In the genomic region with DNA sequence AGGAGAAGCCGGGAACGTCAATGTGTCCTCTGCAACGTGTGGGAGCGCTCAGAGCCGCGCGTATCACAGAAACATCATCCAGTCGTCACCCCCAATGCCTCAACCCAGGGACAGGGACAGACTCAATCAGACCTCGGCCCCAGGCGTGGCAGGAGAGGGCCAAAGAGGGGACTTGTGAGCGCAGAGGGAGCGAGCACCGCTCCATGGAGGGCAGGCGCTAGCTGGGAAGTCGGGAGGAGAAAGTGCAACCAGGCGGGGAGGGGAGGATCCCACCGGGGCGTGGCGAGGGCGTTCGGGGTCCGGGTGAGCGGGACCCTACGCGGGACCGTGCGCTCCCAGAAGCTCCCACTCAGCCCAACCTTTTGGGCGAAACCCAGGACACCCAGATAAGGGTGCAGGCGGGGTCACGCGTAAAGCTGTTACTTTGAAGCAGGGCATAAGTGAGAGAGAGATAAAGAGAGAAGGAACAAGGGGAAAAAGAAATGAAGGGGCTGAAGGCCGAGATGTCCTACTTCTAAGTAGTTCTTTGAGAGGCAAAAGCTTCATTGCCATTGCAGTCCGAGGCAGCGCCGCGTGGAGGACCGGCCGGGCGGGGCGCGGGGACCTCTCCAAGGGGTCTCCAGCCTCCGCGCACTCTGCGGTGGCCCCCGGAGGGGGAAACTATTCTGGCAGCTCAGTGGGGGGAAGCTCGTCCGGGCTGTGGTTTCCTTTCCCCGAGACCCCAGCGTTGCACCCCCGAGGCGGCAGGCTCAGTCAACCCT, we compare ENCODE assay signal across 8 cellular contexts. TPM values are rescaled to one million over a fixed set of nuclear protein-coding genes. Genes with fewer than 3 reads are reported as not detected.
DNase-seq lines count a peak whose midpoint lies in the region; ATAC-seq, FAIRE-seq and TF ChIP-seq lines count a peak whose summit lies in the region.

No MANE protein-coding gene starts in this region.

- ATAC-seq in activated T-cell treated with anti-CD3 and anti-CD28 coated beads, Interleukin-2, amount 50 U/mL, for 72 hours (replicated peaks in 1 of 2): peak; percentile 22 to 35
- no peak for ATAC-seq in GM21825 (IDR thresholded peaks at IDR 0.05; ENCODE audit: unreplicated experiment)
- no peak for ATAC-seq in HG03342 (IDR thresholded peaks at IDR 0.05; ENCODE audit: unreplicated experiment)

- H4K20me1 ChIP-seq in neural progenitor cell (ENCODE audit: low read depth): peaks cover 7% of the 10 kb centered on the region

- no peaks in the 10 kb centered on the region for H3K36me3 ChIP-seq in neural progenitor cell

- H3K9me3 Mint-ChIP-seq in activated T-cell treated with anti-CD3 and anti-CD28 coated beads, Interleukin-2, amount 50 U/mL, for 72 hours: no peaks in the 10 kb centered on the region
- H3K9me3 Mint-ChIP-seq in neural progenitor cell: peaks cover 3% of the 10 kb centered on the region

- FAIRE-seq in frontal cortex (lab: Jason Lieb, UNC): no peak

- H3K27ac ChIP-seq in neural progenitor cell: no peak overlapping the region

- peaks cover 21% of the 10 kb centered on the region for H3K4me1 Mint-ChIP-seq in activated T-cell treated with anti-CD3 and anti-CD28 coated beads, Interleukin-2, amount 50 U/mL, for 72 hours (ENCODE audit: low read depth)
- peaks cover 19% of the 10 kb centered on the region for H3K4me1 Mint-ChIP-seq in neural progenitor cell

- peaks cover 4 to 5% of the 10 kb centered on the region in 2 donors for H3K36me3 Mint-ChIP-seq in activated T-cell treated with anti-CD3 and anti-CD28 coated beads, Interleukin-2, amount 50 U/mL, for 72 hours (ENCODE audit: insufficient read depth in 2 of 2)
- H3K36me3 Mint-ChIP-seq in neural progenitor cell: no peaks in the 10 kb centered on the region

- no peaks in the 10 kb centered on the region for H3K9me3 ChIP-seq in neural progenitor cell (ENCODE audit: low read depth)

- peak overlapping the region; percentile 90 for H3K4me2 ChIP-seq in neural progenitor cell

- peak overlapping the region; percentile 20 for H3K27ac Mint-ChIP-seq in activated T-cell treated with anti-CD3 and anti-CD28 coated beads, Interleukin-2, amount 50 U/mL, for 72 hours
- peak overlapping the region; percentile 33 for H3K27ac Mint-ChIP-seq in neural progenitor cell

- H3K4me3 ChIP-seq in neural progenitor cell: peak overlapping the region; percentile 86

- peak overlapping the region; percentile 85 for H2AFZ ChIP-seq in neural progenitor cell (replicated peaks)

- peak overlapping the region; percentile 89 to 93 for H3K4me3 Mint-ChIP-seq in activated T-cell treated with anti-CD3 and anti-CD28 coated beads, Interleukin-2, amount 50 U/mL, for 72 hours
- H3K4me3 Mint-ChIP-seq in neural progenitor cell: peak overlapping the region; percentile 99

- DNase-seq in NCI-H1694 (lab: John Stamatoyannopoulos, UW) (peak; percentile 30), NCI-H1694 treated with DMSO at 0.1 percent for 48 hours (lab: John Stamatoyannopoulos, UW) (no peak), NCI-H1105 (lab: John Stamatoyannopoulos, UW) (peak; percentile 39), frontal cortex (ENCODE audit: low spot score in 2 of 2) (peak; percentile 39 to 42), neural progenitor cell (ENCODE audit: low spot score) (peak; percentile 80)
- DNase-seq in activated T-cell treated with anti-CD3 and anti-CD28 coated beads, Interleukin-2, amount 50 U/mL, for 72 hours: peak; percentile 24 to 25

- peaks cover 21% of the 10 kb centered on the region for H3K4me1 ChIP-seq in neural progenitor cell

- H3K27me3 ChIP-seq in neural progenitor cell: peaks cover 28% of the 10 kb centered on the region

- H3F3A ChIP-seq in neural progenitor cell (ENCODE audit: low read depth): peaks cover 40% of the 10 kb centered on the region

- H3K9ac ChIP-seq in neural progenitor cell: no peak overlapping the region

- peaks cover 32% of the 10 kb centered on the region for H3K27me3 Mint-ChIP-seq in activated T-cell treated with anti-CD3 and anti-CD28 coated beads, Interleukin-2, amount 50 U/mL, for 72 hours (ENCODE audit: low read depth)
- peaks cover 18% of the 10 kb centered on the region for H3K27me3 Mint-ChIP-seq in neural progenitor cell (ENCODE audit: insufficient read depth, low read depth)

- peaks cover 37% of the 10 kb centered on the region for H3K79me2 ChIP-seq in neural progenitor cell (ENCODE audit: low read depth)

- TF ChIP-seq CTCF in neural progenitor cell (IDR thresholded peaks at IDR 0.05): no peak

RNA-seq across cellular contexts. Expression of gene SOBP, which starts 0.9 kb away (rescaled TPM):
- total RNA-seq in activated T-cell treated with anti-CD3 and anti-CD28 coated beads, Interleukin-2, amount 50 U/mL, for 72 hours: under 1 TPM; 0.44 to 0.91 TPM
- total RNA-seq in frontal cortex (42.4 TPM), neural progenitor cell (ENCODE audit: low replicate concordance) (11.0 and 12.6 TPM in 2 replicates)

RNA-seq across cellular contexts. Expression of gene PDSS2, which starts 29.7 kb away (rescaled TPM):
- total RNA-seq in activated T-cell treated with anti-CD3 and anti-CD28 coated beads, Interleukin-2, amount 50 U/mL, for 72 hours: 10 to 100 TPM; 12.1 to 14.3 TPM
- total RNA-seq in frontal cortex (6.9 TPM), neural progenitor cell (ENCODE audit: low replicate concordance) (11.6 and 14.9 TPM in 2 replicates)

Comparison
In these comparisons a context has a peak if more than half of its experiments do, and no peak if none do; other contexts are left out.
1. ATAC-seq: peak in activated T-cell treated with anti-CD3 and anti-CD28 coated beads, Interleukin-2, amount 50 U/mL, for 72 hours (2 of 2); none in GM21825 (single experiment) and HG03342 (single experiment).